Comparison of ENCODE assay signal across 8 cellular contexts in the genomic region with DNA sequence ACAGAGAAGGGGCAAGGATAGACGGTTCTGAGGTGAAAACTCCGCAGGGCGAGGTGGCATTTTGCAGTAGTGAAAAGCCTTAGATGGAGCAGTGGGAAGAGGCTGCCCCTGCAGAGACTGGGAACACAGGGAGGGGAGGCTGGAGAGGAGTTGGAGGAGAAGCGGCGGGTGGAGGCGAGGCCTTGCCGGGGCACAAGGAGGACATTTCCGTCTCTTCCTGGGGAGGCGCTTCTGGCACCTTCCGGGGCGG. TPM values are rescaled to one million over a fixed set of nuclear protein-coding genes. Genes with fewer than 3 reads are reported as not detected.
A peak's percentile ranks its signal among the peaks of the same experiment; 100 is the strongest.
DNase-seq lines count a peak whose midpoint lies in the region; ATAC-seq and TF ChIP-seq lines count a peak whose summit lies in the region.

No MANE protein-coding gene starts in this region.

- DNase-seq in CD8-positive, alpha-beta memory T cell: no peak
- DNase-seq in caudate nucleus (lab: John Stamatoyannopoulos, UW): peak in 4 of 61 donors; percentile 22 to 83 (median 49)
- no peak for DNase-seq in neural crest cell (ENCODE audit: low read depth, low spot score)
- no peak for DNase-seq in iPS-NIHi11 (ENCODE audit: low spot score)
- DNase-seq in HuH-7 (ENCODE audit: low spot score): no peak
- DNase-seq in NCI-H524 treated with DMSO at 0.1 percent for 48 hours (lab: John Stamatoyannopoulos, UW): no peak

- peak overlapping the region; percentile 62 for H3K4me3 ChIP-seq in CD8-positive, alpha-beta memory T cell (ENCODE audit: low read length)
- H3K4me3 ChIP-seq in HUES6 (ENCODE audit: low read depth, low read length): peak overlapping the region; percentile 71; the same call in 1 of the 2 replicates

- H3K27me3 ChIP-seq in CD8-positive, alpha-beta memory T cell (ENCODE audit: insufficient read depth, low read length, poor library complexity, severe bottlenecking): no peaks in the 10 kb centered on the region
- no peaks in the 10 kb centered on the region for H3K27me3 ChIP-seq in HUES6 (ENCODE audit: control insufficient read depth, insufficient read depth, low read length)

- no peaks in the 10 kb centered on the region for H3K36me3 Mint-ChIP-seq in CD8-positive, alpha-beta memory T cell
- H3K36me3 Mint-ChIP-seq in neural crest cell (ENCODE audit: low read depth): no peaks in the 10 kb centered on the region

- H3K27ac Mint-ChIP-seq in CD8-positive, alpha-beta memory T cell: peak overlapping the region; percentile 94 to 98 (median 97)
- peak overlapping the region; percentile 86 for H3K27ac Mint-ChIP-seq in neural crest cell (ENCODE audit: unreplicated experiment)

- H3K4me1 ChIP-seq in CD8-positive, alpha-beta memory T cell (ENCODE audit: insufficient read depth, low read length): peaks cover 11% of the 10 kb centered on the region
- H3K4me1 ChIP-seq in HUES6 (ENCODE audit: control insufficient read depth, insufficient read depth, low read length): peaks cover 53% of the 10 kb centered on the region

- H3K4me1 Mint-ChIP-seq in CD8-positive, alpha-beta memory T cell: peaks cover 11 to 17% (median 14%) of the 10 kb centered on the region in 3 donors
- peaks cover 11% of the 10 kb centered on the region for H3K4me1 Mint-ChIP-seq in neural crest cell

- H3K9me3 ChIP-seq in CD8-positive, alpha-beta memory T cell (ENCODE audit: low read length): no peaks in the 10 kb centered on the region
- H3K9me3 ChIP-seq in HUES6 (ENCODE audit: control insufficient read depth, insufficient read depth, low read depth, low read length): no peaks in the 10 kb centered on the region

- H3K4me3 Mint-ChIP-seq in CD8-positive, alpha-beta memory T cell: peak overlapping the region; percentile 87 to 94 (median 91)
- peak overlapping the region; percentile 87 for H3K4me3 Mint-ChIP-seq in neural crest cell

- H3K9me3 Mint-ChIP-seq in CD8-positive, alpha-beta memory T cell: no peaks in the 10 kb centered on the region
- H3K9me3 Mint-ChIP-seq in neural crest cell: no peaks in the 10 kb centered on the region

- no peak for TF ChIP-seq CTCF in neural crest cell (conservative IDR thresholded peaks at IDR 0.05)

- CTCF ChIA-PET in CD8-positive, alpha-beta memory T cell (lab: Charles Lee): interaction anchor here (1.9 kb wide), 1 partner anchor 189 kb away, joined by 9 read pairs; no protein-coding TSS in a partner anchor

- no peaks in the 10 kb centered on the region for H3K36me3 ChIP-seq in CD8-positive, alpha-beta memory T cell (ENCODE audit: insufficient read depth, low read length)
- H3K36me3 ChIP-seq in HUES6 (ENCODE audit: control insufficient read depth, insufficient read depth, low read length): no peaks in the 10 kb centered on the region

- ATAC-seq in GM19467 (IDR thresholded peaks at IDR 0.05; ENCODE audit: unreplicated experiment): no peak

- peak overlapping the region; percentile 52 for H3K27ac ChIP-seq in CD8-positive, alpha-beta memory T cell (ENCODE audit: low read depth, low read length)
- H3K27ac ChIP-seq in HUES6 (ENCODE audit: low read depth, low read length): peak overlapping the region; percentile 15; the same call in 1 of the 2 replicates
- peak overlapping the region; percentile 95 for H3K27ac ChIP-seq in caudate nucleus (ENCODE audit: low read depth, low read length)

- POLR2A ChIA-PET in CD8-positive, alpha-beta memory T cell (lab: Charles Lee): interaction anchor here (1.5 kb wide), 1 partner anchor 260 kb away, joined by 5 read pairs; no protein-coding TSS in a partner anchor

- no peaks in the 10 kb centered on the region for H3K27me3 Mint-ChIP-seq in CD8-positive, alpha-beta memory T cell
- H3K27me3 Mint-ChIP-seq in neural crest cell (ENCODE audit: low read depth): no peaks in the 10 kb centered on the region

- peak overlapping the region; percentile 64 for H3K9ac ChIP-seq in HUES6 (ENCODE audit: low read length)

RNA-seq across cellular contexts. Expression of a gene that starts 42.6 kb away (rescaled TPM):
- under 1 TPM; 0.04 to 0.07 TPM for total RNA-seq in CD8-positive, alpha-beta memory T cell
- not detected for polyA plus RNA-seq in CD8-positive, alpha-beta memory T cell
- total RNA-seq in neural crest cell: 0.56 and 1.0 TPM in 2 replicates

RNA-seq across cellular contexts. Expression of a gene that starts 45.5 kb away (rescaled TPM):
- 10 to 100 TPM; 20.9 to 21.9 TPM for total RNA-seq in CD8-positive, alpha-beta memory T cell
- 6.4 TPM for polyA plus RNA-seq in CD8-positive, alpha-beta memory T cell
- 77.9 and 78.6 TPM in 2 replicates for total RNA-seq in neural crest cell

RNA-seq across cellular contexts. Expression of a gene that starts 56.6 kb away (rescaled TPM):
- total RNA-seq in CD8-positive, alpha-beta memory T cell: not detected
- not detected for polyA plus RNA-seq in CD8-positive, alpha-beta memory T cell
- total RNA-seq in neural crest cell: not detected in 2 replicates

Comparison
In these comparisons a context has a peak if more than half of its experiments do, and no peak if none do; other contexts are left out.
1. H3K27ac ChIP-seq: peak in every context shown above with its lines; median percentile 95 in caudate nucleus; 52 in CD8-positive, alpha-beta memory T cell; 15 in HUES6.